19 cellular contexts compared by ENCODE assay signal in genomic region chr13:57264965-57265364, GRCh38.
DNase-seq lines count a peak whose midpoint lies in the region; ATAC-seq and TF ChIP-seq lines count a peak whose summit lies in the region.
"Had no signal": no experiment of that assay in that cellular context is flagged by ENCODE, and none has a peak within 500 bp of the region (broad histone marks: within the 10 kb centered on the region; RNA-seq: fewer than 3 reads in every experiment).

No MANE protein-coding gene starts in this region.

- H3K4me1 ChIP-seq in SK-N-SH (ENCODE audit: control insufficient read depth in 1 of 2, insufficient read depth in 2 of 2, low read depth in 1 of 2, low read length in 1 of 2): no peaks in the 10 kb centered on the region
- no peaks in the 10 kb centered on the region for H3K4me1 ChIP-seq in mesendoderm (ENCODE audit: control insufficient read depth, low read depth, low read length)
- no peaks in the 10 kb centered on the region for H3K4me1 ChIP-seq in foreskin keratinocyte
- no peaks in the 10 kb centered on the region for H3K4me1 ChIP-seq in right lobe of liver
- H3K4me1 ChIP-seq: A549, Caco-2 had no signal

- H4K8ac ChIP-seq in mesendoderm (ENCODE audit: low read depth, low read length): no peak overlapping the region

- CTCF ChIA-PET in SK-N-SH (lab: Yijun Ruan, JAX): no interaction called here

- H3K27me3 ChIP-seq in SK-N-SH (ENCODE audit: insufficient read depth) (no peaks in the 10 kb centered on the region), mesendoderm (ENCODE audit: insufficient read depth, low read length, poor library complexity) (no peaks in the 10 kb centered on the region), foreskin keratinocyte (no peaks in the 10 kb centered on the region), right lobe of liver (no peaks in the 10 kb centered on the region)

- no peak for TF ChIP-seq EP300 in SK-N-SH (IDR thresholded peaks at IDR 0.05; ENCODE audit: borderline replicate concordance in 1 of 2, low read depth in 1 of 2, low read length in 1 of 2)

- no peak for ATAC-seq in SK-N-SH treated with all-trans-retinoic acid at 6 μM for 48 hours
- ATAC-seq in foreskin keratinocyte: no peak
- no peak for ATAC-seq in right lobe of liver
- ATAC-seq: A549, GM12878, K562 had no signal

- no peak overlapping the region for H2AFZ ChIP-seq in SK-N-SH (ENCODE audit: low read depth)
- H2AFZ ChIP-seq: GM23248 had no signal

- no peak overlapping the region for H3K27ac ChIP-seq in SK-N-SH (ENCODE audit: low read depth in 2 of 2, low read length in 1 of 2)
- no peak overlapping the region for H3K27ac ChIP-seq in mesendoderm (ENCODE audit: low read depth, low read length)
- H3K27ac ChIP-seq in foreskin keratinocyte: no peak overlapping the region
- no peak overlapping the region for H3K27ac ChIP-seq in right lobe of liver
- H3K27ac ChIP-seq: 22Rv1, A549, C4-2B, GM23248, HL-60 had no signal

- H3K4ac ChIP-seq in mesendoderm (ENCODE audit: low read depth, low read length): no peak overlapping the region

- H2BK120ac ChIP-seq in mesendoderm (ENCODE audit: low read depth, low read length): no peak overlapping the region

- no peak overlapping the region for H2AK5ac ChIP-seq in mesendoderm (ENCODE audit: low read length)

- H2BK15ac ChIP-seq in mesendoderm (replicated peaks; ENCODE audit: low read depth): no peak overlapping the region

- TF ChIP-seq CTCF in SK-N-SH (IDR thresholded peaks at IDR 0.05) (no peak), foreskin keratinocyte (conservative IDR thresholded peaks at IDR 0.05) (no peak), right lobe of liver (IDR thresholded peaks at IDR 0.05) (no peak)

- H3F3A ChIP-seq in SK-N-SH (replicated peaks; ENCODE audit: insufficient read depth): no peaks in the 10 kb centered on the region

- H3K4me3 ChIP-seq in SK-N-SH (ENCODE audit: low read depth in 2 of 2, low read length in 1 of 2) (no peak overlapping the region), mesendoderm (ENCODE audit: low read length) (no peak overlapping the region), right lobe of liver (no peak overlapping the region)
- H3K4me3 ChIP-seq: A549, GM12878, GM23248, K562 had no signal

- intact Hi-C loops in right lobe of liver (cut with DNase I): no loop called here

- H3K56ac ChIP-seq in mesendoderm (ENCODE audit: low read length): no peak overlapping the region

- DNase-seq in SK-N-SH (no peak), OCI-M1 (lab: John Stamatoyannopoulos, UW) (peak; percentile 7), mesendoderm (peak; percentile 0), foreskin keratinocyte (no peak), right lobe of liver (no peak)
- no peak for DNase-seq in activated CD4-positive, CD25-positive, alpha-beta regulatory T cell (lab: John Stamatoyannopoulos, UW)
- DNase-seq: AML-193; Caco-2; CD4-positive, alpha-beta T cell; GM23248; HCEC 1CT; HFFc6 had no signal

- no peaks in the 10 kb centered on the region for H3K9me2 ChIP-seq in SK-N-SH

- no peaks in the 10 kb centered on the region for H3K36me3 ChIP-seq in SK-N-SH (replicated peaks in 1 of 2; ENCODE audit: control insufficient read depth in 1 of 2, insufficient read depth in 2 of 2, low read length in 1 of 2)
- H3K36me3 ChIP-seq in mesendoderm (ENCODE audit: control insufficient read depth, insufficient read depth, low read length): no peaks in the 10 kb centered on the region
- H3K36me3 ChIP-seq in right lobe of liver: no peaks in the 10 kb centered on the region

- no peaks in the 10 kb centered on the region for H3K9me3 ChIP-seq in SK-N-SH
- no peaks in the 10 kb centered on the region for H3K9me3 ChIP-seq in right lobe of liver
- H3K9me3 ChIP-seq: A549, Caco-2 had no signal

- POLR2A ChIA-PET in SK-N-SH (lab: Yijun Ruan, JAX): no interaction called here

- H3K79me1 ChIP-seq in mesendoderm (ENCODE audit: low read length): no peaks in the 10 kb centered on the region

- H3K79me2 ChIP-seq in SK-N-SH (ENCODE audit: insufficient read depth) (no peaks in the 10 kb centered on the region), mesendoderm (ENCODE audit: control insufficient read depth, insufficient read depth, low read length) (no peaks in the 10 kb centered on the region)

- no peak overlapping the region for H3K23ac ChIP-seq in mesendoderm (ENCODE audit: low read length)

- H3K4me2 ChIP-seq in SK-N-SH: no peak overlapping the region
- H3K4me2 ChIP-seq in mesendoderm (ENCODE audit: low read length): no peak overlapping the region
- H3K4me2 ChIP-seq: A549 had no signal

- TF ChIP-seq RAD21 in SK-N-SH (IDR thresholded peaks at IDR 0.05; ENCODE audit: low read length): no peak

- no peak overlapping the region for H2BK5ac ChIP-seq in mesendoderm (ENCODE audit: low read length)

- H3K18ac ChIP-seq in mesendoderm (ENCODE audit: low read length): no peak overlapping the region

- H4K5ac ChIP-seq in mesendoderm (ENCODE audit: low read length): no peak overlapping the region

- no peak for TF ChIP-seq POLR2A in right lobe of liver (IDR thresholded peaks at IDR 0.05)

- no peaks in the 10 kb centered on the region for H4K20me1 ChIP-seq in SK-N-SH (ENCODE audit: insufficient read depth)

- H3K9ac ChIP-seq in SK-N-SH (no peak overlapping the region), mesendoderm (ENCODE audit: low read length) (no peak overlapping the region)
- H3K9ac ChIP-seq: GM23248 had no signal

TF ChIP-seq in SK-N-SH, 30 proteins besides CTCF, POLR2A, EP300 and RAD21:
- TF ChIP-seq REST (IDR thresholded peaks at IDR 0.05; ENCODE audit: low read depth, low read length) (peak; percentile 25; the same call in 1 of the 2 replicates), NRF1 (IDR thresholded peaks at IDR 0.05; ENCODE audit: low read depth, low read length) (no peak)

TF ChIP-seq in SK-N-SH treated with all-trans-retinoic acid at 6 μM for 48 hours, 23 proteins besides CTCF, POLR2A, EP300 and RAD21:
- no peak for TF ChIP-seq ZFP3 (CRISPR knock-in tag; IDR thresholded peaks at IDR 0.05)
- TF ChIP-seq PATZ1 (CRISPR knock-in tag; IDR thresholded peaks at IDR 0.05; ENCODE audit: borderline replicate concordance): no peak
- no peak for TF ChIP-seq ZNF565 (CRISPR knock-in tag; conservative IDR thresholded peaks at IDR 0.05; ENCODE audit: low read depth)
- TF ChIP-seq, protein P1, sequence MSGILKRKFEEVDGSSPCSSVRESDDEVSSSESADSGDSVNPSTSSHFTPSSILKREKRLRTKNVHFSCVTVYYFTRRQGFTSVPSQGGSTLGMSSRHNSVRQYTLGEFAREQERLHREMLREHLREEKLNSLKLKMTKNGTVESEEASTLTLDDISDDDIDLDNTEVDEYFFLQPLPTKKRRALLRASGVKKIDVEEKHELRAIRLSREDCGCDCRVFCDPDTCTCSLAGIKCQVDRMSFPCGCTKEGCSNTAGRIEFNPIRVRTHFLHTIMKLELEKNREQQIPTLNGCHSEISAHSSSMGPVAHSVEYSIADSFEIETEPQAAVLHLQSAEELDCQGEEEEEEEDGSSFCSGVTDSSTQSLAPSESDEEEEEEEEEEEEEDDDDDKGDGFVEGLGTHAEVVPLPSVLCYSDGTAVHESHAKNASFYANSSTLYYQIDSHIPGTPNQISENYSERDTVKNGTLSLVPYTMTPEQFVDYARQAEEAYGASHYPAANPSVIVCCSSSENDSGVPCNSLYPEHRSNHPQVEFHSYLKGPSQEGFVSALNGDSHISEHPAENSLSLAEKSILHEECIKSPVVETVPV (CRISPR knock-in tag; IDR thresholded peaks at IDR 0.05): no peak
- TF ChIP-seq ZNF70 (CRISPR knock-in tag; IDR thresholded peaks at IDR 0.05): no peak
- no peak for TF ChIP-seq OSR1 (CRISPR knock-in tag; IDR thresholded peaks at IDR 0.05)
- TF ChIP-seq BACH2 (CRISPR knock-in tag; IDR thresholded peaks at IDR 0.05; ENCODE audit: borderline replicate concordance): no peak
- TF ChIP-seq ZNF8 (CRISPR knock-in tag; IDR thresholded peaks at IDR 0.05): no peak
- no peak for TF ChIP-seq ISL1 (CRISPR knock-in tag; IDR thresholded peaks at IDR 0.05)

Comparison
In these comparisons a context has a peak if more than half of its experiments do, and no peak if none do; other contexts are left out.
1. DNase-seq: peak in OCI-M1 (single experiment) and mesendoderm (single experiment); none in SK-N-SH (single experiment), activated CD4-positive, CD25-positive, alpha-beta regulatory T cell (0 of 4), foreskin keratinocyte (0 of 2) and right lobe of liver (0 of 3).